8 cellular contexts compared by ENCODE assay signal in the genomic region with DNA sequence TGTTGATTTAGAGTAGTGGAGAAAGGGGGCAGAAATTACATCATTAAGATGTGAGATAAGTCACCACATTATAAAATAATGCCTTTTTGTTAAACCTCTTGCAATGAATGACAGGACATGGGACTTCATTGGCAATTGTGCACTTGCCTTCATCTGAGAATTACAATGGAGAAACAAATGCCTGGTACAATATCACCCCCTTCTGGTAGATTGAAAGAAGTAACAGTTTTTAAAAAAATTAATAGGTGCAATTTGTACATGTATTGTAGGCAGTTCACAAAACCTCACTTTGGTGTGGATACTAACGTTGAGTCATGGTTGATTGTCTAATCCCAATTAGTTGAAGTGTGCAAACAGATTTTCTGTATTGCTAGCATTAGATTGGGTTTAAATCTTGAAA. TPM values are rescaled to one million over a fixed set of nuclear protein-coding genes. Genes with fewer than 3 reads are reported as not detected.
DNase-seq lines count a peak whose midpoint lies in the region; ATAC-seq, FAIRE-seq and TF ChIP-seq lines count a peak whose summit lies in the region.

No MANE protein-coding gene starts in this region.

- no peak overlapping the region for H3K9ac ChIP-seq in HepG2 (ENCODE audit: insufficient read depth, low read depth, low read length)

- no peak for TF ChIP-seq POLR2A in HepG2 (IDR thresholded peaks at IDR 0.05; ENCODE audit: insufficient read depth in 1 of 2, low read depth in 2 of 2, low read length in 2 of 2)

- H3K36me3 ChIP-seq in OCI-LY7 (ENCODE audit: insufficient read depth, low read length) (no peaks in the 10 kb centered on the region; the same call in 1 of the 2 replicates), HepG2 (replicated peaks in 1 of 2; ENCODE audit: control insufficient read depth in 1 of 2, insufficient read depth in 2 of 2, low read length in 2 of 2) (no peaks in the 10 kb centered on the region), upper lobe of right lung (no peaks in the 10 kb centered on the region)

- intact Hi-C loops in OCI-LY7 (cut with micrococcal nuclease; ENCODE audit: unreplicated experiment): loop anchor here (1.0 kb wide), 2 partner anchors 56 to 115 kb away; no protein-coding TSS in a partner anchor
- intact Hi-C loops in HepG2 (cut with micrococcal nuclease; ENCODE audit: unreplicated experiment): loop anchor here (1.0 to 5.0 kb wide), 3 partner anchors 56 to 216 kb away; no protein-coding TSS in a partner anchor
- intact Hi-C loops in upper lobe of right lung (cut with DNase I): loop anchor here (10.0 kb wide), 1 partner anchor 58 kb away; no protein-coding TSS in a partner anchor

- H3K9me3 ChIP-seq in OCI-LY7 (ENCODE audit: low read length): no peaks in the 10 kb centered on the region
- H3K9me3 ChIP-seq in HepG2 (ENCODE audit: low read length): no peaks in the 10 kb centered on the region
- H3K9me3 ChIP-seq in upper lobe of right lung: no peaks in the 10 kb centered on the region

- DNase-seq in activated naive CD4-positive, alpha-beta T cell treated with anti-CD3 and anti-CD28 coated beads, Interleukin-2, amount 50 U/mL, for 72 hours (ENCODE audit: low spot score in 2 of 2): no peak
- DNase-seq in activated naive CD4-positive, alpha-beta T cell (lab: John Stamatoyannopoulos, UW): no peak
- DNase-seq in HT1080 (ENCODE audit: low read depth) (peak; percentile 70), OCI-LY7 (ENCODE audit: low spot score) (peak; percentile 60), cerebellum (ENCODE audit: low spot score) (peak; percentile 40), HepG2 (ENCODE audit: low spot score) (peak; percentile 60), upper lobe of right lung (no peak)

- FAIRE-seq in HepG2 (lab: Jason Lieb, UNC): peak; percentile 67

- no peaks in the 10 kb centered on the region for H4K20me1 ChIP-seq in OCI-LY7 (ENCODE audit: insufficient read depth, low read length)
- H4K20me1 ChIP-seq in HepG2 (ENCODE audit: insufficient read depth, low read length): no peaks in the 10 kb centered on the region

- no peaks in the 10 kb centered on the region for H3K36me3 Mint-ChIP-seq in activated naive CD4-positive, alpha-beta T cell treated with anti-CD3 and anti-CD28 coated beads, Interleukin-2, amount 50 U/mL, for 72 hours

- no TSS peak for BruUV-seq in OCI-LY7 (replicated peaks; lab: Mats Ljungman, UMichigan)
- BruUV-seq in HepG2 (replicated peaks; lab: Mats Ljungman, UMichigan): no TSS peak

- no peak overlapping the region for H2AFZ ChIP-seq in OCI-LY7 (ENCODE audit: low read length)
- no peak overlapping the region for H2AFZ ChIP-seq in HepG2 (ENCODE audit: low read length)

- H3K4me2 ChIP-seq in OCI-LY7 (ENCODE audit: low read length): no peak overlapping the region
- H3K4me2 ChIP-seq in HepG2 (ENCODE audit: low read depth, low read length): no peak overlapping the region

- CTCF ChIA-PET in OCI-LY7 (lab: Charles Lee; ENCODE audit: unreplicated experiment): interaction anchor here (1.5 kb wide), 1 partner anchor 54 kb away, joined by 6 read pairs; no protein-coding TSS in a partner anchor
- CTCF ChIA-PET in HepG2 (lab: Yijun Ruan, JAX; ENCODE audit: low intra/inter-chr PET ratio, low total read pairs): interaction anchor here (1.7 to 6.6 kb wide), 3 partner anchors 55 to 126 kb away, joined by 13 to 130 read pairs (median 18); no protein-coding TSS in a partner anchor

- 4% methylated on average over 1 of the region's 1 CpG for WGBS in HepG2 (ENCODE audit: low lambda C conversion rate)

- H3K27ac ChIP-seq in OCI-LY7 (ENCODE audit: low read depth, low read length, poor library complexity, severe bottlenecking) (no peak overlapping the region), HepG2 (ENCODE audit: extremely low read length, insufficient read depth, low read length) (no peak overlapping the region), upper lobe of right lung (no peak overlapping the region)

- TF ChIP-seq CTCF in OCI-LY7 (conservative IDR thresholded peaks at IDR 0.05; ENCODE audit: low read length) (peak; percentile 88), HepG2 (CRISPR knock-in tag; IDR thresholded peaks at IDR 0.05) (peak; percentile 76), upper lobe of right lung (IDR thresholded peaks at IDR 0.05) (peak; percentile 75)

- in situ Hi-C loops in HepG2 (cut with HindIII; ENCODE audit: extremely low pct_ligation_motif_present, low pct_unique_long_range_greater_than_20kb): loop anchor here (5.0 kb wide), 2 partner anchors 56 to 116 kb away; no protein-coding TSS in a partner anchor

- no peak overlapping the region for H3K27ac Mint-ChIP-seq in activated naive CD4-positive, alpha-beta T cell treated with anti-CD3 and anti-CD28 coated beads, Interleukin-2, amount 50 U/mL, for 72 hours

- no peaks in the 10 kb centered on the region for H3K9me2 ChIP-seq in OCI-LY7 (ENCODE audit: insufficient read depth, low read length)

- H3K27me3 ChIP-seq in HepG2 (ENCODE audit: control insufficient read depth in 1 of 2, insufficient read depth in 2 of 2, low read length in 2 of 2) (no peaks in the 10 kb centered on the region), upper lobe of right lung (no peaks in the 10 kb centered on the region)

- H3K79me2 ChIP-seq in OCI-LY7 (ENCODE audit: insufficient read depth, low read depth, low read length) (no peaks in the 10 kb centered on the region), HepG2 (ENCODE audit: insufficient read depth, low read length) (no peaks in the 10 kb centered on the region)

- POLR2A ChIA-PET in OCI-LY7 (lab: Charles Lee) (no interaction called here), HepG2 (lab: Yijun Ruan, JAX) (no interaction called here)

- H3K4me3 ChIP-seq in OCI-LY7 (ENCODE audit: low read depth, low read length, poor library complexity, severe bottlenecking) (no peak overlapping the region), HepG2 (replicated peaks in 1 of 3; ENCODE audit: insufficient read depth in 1 of 3, low read depth in 2 of 3, low read length in 3 of 3) (no peak overlapping the region), upper lobe of right lung (no peak overlapping the region)

- no peak for TF ChIP-seq EP300 in HepG2 (IDR thresholded peaks at IDR 0.05; ENCODE audit: low read depth in 2 of 2, low read length in 2 of 2)
- no peak for TF ChIP-seq EP300 in HepG2 (CRISPR knock-in tag; IDR thresholded peaks at IDR 0.05; ENCODE audit: borderline replicate concordance)

- peaks cover 9% of the 10 kb centered on the region for H3K4me1 ChIP-seq in OCI-LY7 (ENCODE audit: insufficient read depth, low read length, poor library complexity, severe bottlenecking)
- peaks cover 23% of the 10 kb centered on the region for H3K4me1 ChIP-seq in HepG2 (ENCODE audit: insufficient read depth, low read length)
- peaks cover 8% of the 10 kb centered on the region for H3K4me1 ChIP-seq in upper lobe of right lung

- no peaks in the 10 kb centered on the region for H3K9me3 Mint-ChIP-seq in activated naive CD4-positive, alpha-beta T cell treated with anti-CD3 and anti-CD28 coated beads, Interleukin-2, amount 50 U/mL, for 72 hours

- ATAC-seq in activated naive CD4-positive, alpha-beta T cell treated with anti-CD3 and anti-CD28 coated beads, Interleukin-2, amount 50 U/mL, for 72 hours: peak; percentile 24 to 48
- ATAC-seq in HepG2 (peak; percentile 74), upper lobe of right lung (peak; percentile 75), HG03097 (IDR thresholded peaks at IDR 0.05; ENCODE audit: low FRiP score, unreplicated experiment) (no peak)

- peak; percentile 85 for TF ChIP-seq RAD21 in HepG2 (CRISPR knock-in tag; IDR thresholded peaks at IDR 0.05)

RNA-seq across cellular contexts. Expression of a gene that starts 4.6 kb away (rescaled TPM):
- total RNA-seq in activated naive CD4-positive, alpha-beta T cell treated with anti-CD3 and anti-CD28 coated beads, Interleukin-2, amount 50 U/mL, for 72 hours: under 1 TPM; 0.14 to 0.68 TPM
- total RNA-seq in HT1080 (2014; rRNA removed; shearing (Covaris generic)): not detected in 2 replicates
- polyA plus RNA-seq in HT1080 (2015; cell fraction: cytosol; rRNA removed): not detected in 2 replicates
- polyA plus RNA-seq in HT1080 (2015; cell fraction: nucleus; rRNA removed): not detected in 2 replicates
- total RNA-seq in OCI-LY7 (2014; rRNA removed; shearing (Covaris generic)): not detected in 2 replicates
- total RNA-seq in OCI-LY7 (2022): not detected in 2 replicates
- total RNA-seq in cerebellum: 0.91 TPM
- total RNA-seq in HepG2 (2016; rRNA removed; fragmentation: Illumina TruSeq; extraction: Trizol): not detected in 2 replicates
- not detected in 2 replicates for total RNA-seq in HepG2 (2016; cell fraction: cytosol; rRNA removed; fragmentation: Illumina TruSeq; extraction: Trizol; ENCODE audit: low read depth)
- total RNA-seq in HepG2 (2016; cell fraction: insoluble cytoplasmic fraction; rRNA removed; fragmentation: Illumina TruSeq; extraction: Trizol): not detected in 2 replicates
- total RNA-seq in HepG2 (2016; cell fraction: membrane; rRNA removed; fragmentation: Illumina TruSeq; extraction: Trizol): not detected in 2 replicates
- not detected in 2 replicates for total RNA-seq in HepG2 (2016; cell fraction: nucleus; rRNA removed; fragmentation: Illumina TruSeq; extraction: Trizol)
- polyA plus RNA-seq in HepG2 (2011; rRNA removed): not detected in 2 replicates
- polyA plus RNA-seq in HepG2 (2011; cell fraction: cytosol; rRNA removed): not detected in 2 replicates
- polyA plus RNA-seq in HepG2 (2011; cell fraction: nucleus; rRNA removed): not detected in 2 replicates
- polyA plus RNA-seq in HepG2 (2012): not detected in 2 replicates
- polyA plus RNA-seq in HepG2 (2016; cell fraction: cytosol; fragmentation: Illumina TruSeq; extraction: Trizol; ENCODE audit: low read depth): not detected in 2 replicates
- polyA plus RNA-seq in HepG2 (2016; cell fraction: insoluble cytoplasmic fraction; fragmentation: Illumina TruSeq; extraction: Trizol; ENCODE audit: low read depth): not detected in 2 replicates
- polyA plus RNA-seq in HepG2 (2016; cell fraction: membrane; fragmentation: Illumina TruSeq; extraction: Trizol; ENCODE audit: low read depth): not detected in 2 replicates
- polyA plus RNA-seq in HepG2 (2016; cell fraction: nucleus; fragmentation: Illumina TruSeq; extraction: Trizol; ENCODE audit: insufficient read depth, low read depth): not detected in 2 replicates
- not detected in 2 replicates for polyA minus RNA-seq in HepG2 (2011; rRNA and poly(A)+ RNA removed; ENCODE audit: low replicate concordance)
- polyA minus RNA-seq in HepG2 (2011; cell fraction: cytosol; rRNA and poly(A)+ RNA removed): not detected in 2 replicates
- polyA minus RNA-seq in HepG2 (2011; cell fraction: nucleus; rRNA and poly(A)+ RNA removed): not detected in 2 replicates
- total RNA-seq in upper lobe of right lung: 7.2 TPM

RNA-seq across cellular contexts. Expression of a gene that starts 33.7 kb away (rescaled TPM):
- 1 to 10 TPM in 1 of 2 donors, under 1 TPM in 1; 0.97 to 1.3 TPM for total RNA-seq in activated naive CD4-positive, alpha-beta T cell treated with anti-CD3 and anti-CD28 coated beads, Interleukin-2, amount 50 U/mL, for 72 hours
- total RNA-seq in HT1080 (2014; rRNA removed; shearing (Covaris generic)): 1.3 and 2.2 TPM in 2 replicates
- 2.7 and 3.0 TPM in 2 replicates for polyA plus RNA-seq in HT1080 (2015; cell fraction: cytosol; rRNA removed)
- polyA plus RNA-seq in HT1080 (2015; cell fraction: nucleus; rRNA removed): 1.3 and 3.5 TPM in 2 replicates
- total RNA-seq in OCI-LY7 (2014; rRNA removed; shearing (Covaris generic)): not detected in 2 replicates
- total RNA-seq in OCI-LY7 (2022) (not detected in 2 replicates), cerebellum (not detected), HepG2 (2016; rRNA removed; fragmentation: Illumina TruSeq; extraction: Trizol) (not detected in 2 replicates), upper lobe of right lung (0.67 TPM)
- total RNA-seq in HepG2 (2016; cell fraction: cytosol; rRNA removed; fragmentation: Illumina TruSeq; extraction: Trizol; ENCODE audit: low read depth): not detected in 2 replicates
- not detected in 2 replicates for total RNA-seq in HepG2 (2016; cell fraction: insoluble cytoplasmic fraction; rRNA removed; fragmentation: Illumina TruSeq; extraction: Trizol)
- not detected in 2 replicates for total RNA-seq in HepG2 (2016; cell fraction: membrane; rRNA removed; fragmentation: Illumina TruSeq; extraction: Trizol)
- total RNA-seq in HepG2 (2016; cell fraction: nucleus; rRNA removed; fragmentation: Illumina TruSeq; extraction: Trizol): not detected in 2 replicates
- 0.05 TPM in 1 of 2 replicates, not detected in the other for polyA plus RNA-seq in HepG2 (2011; rRNA removed)
- not detected in 2 replicates for polyA plus RNA-seq in HepG2 (2011; cell fraction: cytosol; rRNA removed)
- polyA plus RNA-seq in HepG2 (2011; cell fraction: nucleus; rRNA removed): not detected in 2 replicates
- polyA plus RNA-seq in HepG2 (2012): not detected in 2 replicates
- polyA plus RNA-seq in HepG2 (2016; cell fraction: cytosol; fragmentation: Illumina TruSeq; extraction: Trizol; ENCODE audit: low read depth): not detected in 2 replicates
- polyA plus RNA-seq in HepG2 (2016; cell fraction: insoluble cytoplasmic fraction; fragmentation: Illumina TruSeq; extraction: Trizol; ENCODE audit: low read depth): not detected in 2 replicates
- not detected in 2 replicates for polyA plus RNA-seq in HepG2 (2016; cell fraction: membrane; fragmentation: Illumina TruSeq; extraction: Trizol; ENCODE audit: low read depth)
- polyA plus RNA-seq in HepG2 (2016; cell fraction: nucleus; fragmentation: Illumina TruSeq; extraction: Trizol; ENCODE audit: insufficient read depth, low read depth): not detected in 2 replicates
- polyA minus RNA-seq in HepG2 (2011; rRNA and poly(A)+ RNA removed; ENCODE audit: low replicate concordance): not detected in 2 replicates
- polyA minus RNA-seq in HepG2 (2011; cell fraction: cytosol; rRNA and poly(A)+ RNA removed): not detected in 2 replicates
- polyA minus RNA-seq in HepG2 (2011; cell fraction: nucleus; rRNA and poly(A)+ RNA removed): not detected in 2 replicates

RNA-seq across cellular contexts. Expression of a gene that starts 46.4 kb away (rescaled TPM):
- not detected for total RNA-seq in activated naive CD4-positive, alpha-beta T cell treated with anti-CD3 and anti-CD28 coated beads, Interleukin-2, amount 50 U/mL, for 72 hours
- total RNA-seq in HT1080 (2014; rRNA removed; shearing (Covaris generic)): not detected in 2 replicates
- not detected in 2 replicates for polyA plus RNA-seq in HT1080 (2015; cell fraction: cytosol; rRNA removed)
- not detected in 2 replicates for polyA plus RNA-seq in HT1080 (2015; cell fraction: nucleus; rRNA removed)
- total RNA-seq in OCI-LY7 (2014; rRNA removed; shearing (Covaris generic)): not detected in 2 replicates
- total RNA-seq in OCI-LY7 (2022): not detected in 2 replicates
- 1.7 TPM for total RNA-seq in cerebellum
- total RNA-seq in HepG2 (2016; rRNA removed; fragmentation: Illumina TruSeq; extraction: Trizol): not detected in 2 replicates
- not detected in 2 replicates for total RNA-seq in HepG2 (2016; cell fraction: cytosol; rRNA removed; fragmentation: Illumina TruSeq; extraction: Trizol; ENCODE audit: low read depth)
- not detected in 2 replicates for total RNA-seq in HepG2 (2016; cell fraction: insoluble cytoplasmic fraction; rRNA removed; fragmentation: Illumina TruSeq; extraction: Trizol)
- not detected in 2 replicates for total RNA-seq in HepG2 (2016; cell fraction: membrane; rRNA removed; fragmentation: Illumina TruSeq; extraction: Trizol)
- not detected in 2 replicates for total RNA-seq in HepG2 (2016; cell fraction: nucleus; rRNA removed; fragmentation: Illumina TruSeq; extraction: Trizol)
- not detected in 2 replicates for polyA plus RNA-seq in HepG2 (2011; rRNA removed)
- polyA plus RNA-seq in HepG2 (2011; cell fraction: cytosol; rRNA removed): not detected in 2 replicates
- polyA plus RNA-seq in HepG2 (2011; cell fraction: nucleus; rRNA removed): not detected in 2 replicates
- not detected in 2 replicates for polyA plus RNA-seq in HepG2 (2012)
- polyA plus RNA-seq in HepG2 (2016; cell fraction: cytosol; fragmentation: Illumina TruSeq; extraction: Trizol; ENCODE audit: low read depth): not detected in 2 replicates
- polyA plus RNA-seq in HepG2 (2016; cell fraction: insoluble cytoplasmic fraction; fragmentation: Illumina TruSeq; extraction: Trizol; ENCODE audit: low read depth): not detected in 2 replicates
- polyA plus RNA-seq in HepG2 (2016; cell fraction: membrane; fragmentation: Illumina TruSeq; extraction: Trizol; ENCODE audit: low read depth): not detected in 2 replicates
- not detected in 2 replicates for polyA plus RNA-seq in HepG2 (2016; cell fraction: nucleus; fragmentation: Illumina TruSeq; extraction: Trizol; ENCODE audit: insufficient read depth, low read depth)
- polyA minus RNA-seq in HepG2 (2011; rRNA and poly(A)+ RNA removed; ENCODE audit: low replicate concordance): not detected in 2 replicates
- polyA minus RNA-seq in HepG2 (2011; cell fraction: cytosol; rRNA and poly(A)+ RNA removed): not detected in 2 replicates
- not detected in 2 replicates for polyA minus RNA-seq in HepG2 (2011; cell fraction: nucleus; rRNA and poly(A)+ RNA removed)
- 8.2 TPM for total RNA-seq in upper lobe of right lung

Comparison
In these comparisons a context has a peak if more than half of its experiments do, and no peak if none do; other contexts are left out.
1. DNase-seq: peak in HT1080 (single experiment), OCI-LY7 (single experiment), cerebellum (single experiment) and HepG2 (single experiment); none in activated naive CD4-positive, alpha-beta T cell treated with anti-CD3 and anti-CD28 coated beads, Interleukin-2, amount 50 U/mL, for 72 hours (0 of 2), activated naive CD4-positive, alpha-beta T cell (0 of 4) and upper lobe of right lung (single experiment).
2. Peak in every context shown above with its lines, with median percentiles within 50 percentile points of each other: CTCF ChIP-seq.